25 cellular contexts compared by ENCODE assay signal in genomic region chr1:202516434-202516877, GRCh38.
"Had no signal": no experiment of that assay in that cellular context is flagged by ENCODE, and none has a peak within 500 bp of the region (broad histone marks: within the 10 kb centered on the region; RNA-seq: fewer than 3 reads in every experiment).

No MANE protein-coding gene starts in this region.

- H3K9me3 Mint-ChIP-seq: activated CD4-positive, alpha-beta T cell treated with anti-CD3 and anti-CD28 coated beads, Interleukin-2, amount 10 ng/mL, durations not matched to agents 7 days and 5 days; activated CD8-positive, alpha-beta T cell treated with anti-CD3 and anti-CD28 coated beads for 36 hours; activated naive CD4-positive, alpha-beta T cell treated with anti-CD3 and anti-CD28 coated beads, Interleukin-2, amount 50 U/mL, for 72 hours; activated T-helper 1 cell treated with anti-CD3 and anti-CD28 coated beads, Interleukin-12 subunit alpha, Interleukin-12 subunit beta, Interleukin-2, Interleukin-4 antibody, amounts not matched to agents 30 ng/mL and 10 ng/mL and 1 ng/mL, durations not matched to agents 14 hours and 24 hours and 36 hours; central memory CD8-positive, alpha-beta T cell; effector memory CD8-positive, alpha-beta T cell; naive thymus-derived CD8-positive, alpha-beta T cell; neural progenitor cell; T-helper 2 cell treated with Interferon-gamma antibody and Interleukin-4, amounts not matched to agents 5 μg/mL and 100 μg/mL, for 36 hours had no signal

- H3K27me3 ChIP-seq: adrenal gland, breast epithelium, esophagus squamous epithelium, neural progenitor cell, upper lobe of left lung had no signal

- H3K4me3 Mint-ChIP-seq: activated CD4-positive, alpha-beta T cell treated with anti-CD3 and anti-CD28 coated beads, Interleukin-2, amount 10 ng/mL, durations not matched to agents 7 days and 5 days; activated CD8-positive, alpha-beta memory T cell treated with anti-CD3 and anti-CD28 coated beads, Interleukin-2, amount 10 ng/mL, durations not matched to agents 7 days and 5 days; activated CD8-positive, alpha-beta T cell treated with anti-CD3 and anti-CD28 coated beads for 36 hours; activated T-helper 1 cell treated with anti-CD3 and anti-CD28 coated beads, Interleukin-12 subunit alpha, Interleukin-12 subunit beta, Interleukin-2, Interleukin-4 antibody, amounts not matched to agents 30 ng/mL and 10 ng/mL and 1 ng/mL, durations not matched to agents 14 hours and 24 hours and 36 hours; central memory CD8-positive, alpha-beta T cell; effector memory CD8-positive, alpha-beta T cell; neural progenitor cell; T-helper 2 cell treated with Interferon-gamma antibody and Interleukin-4, amounts not matched to agents 5 μg/mL and 100 μg/mL, for 36 hours had no signal

- H3K9me3 ChIP-seq: adrenal gland, breast epithelium, esophagus squamous epithelium, left ventricle myocardium inferior, upper lobe of left lung had no signal

- H3K36me3 Mint-ChIP-seq: activated CD8-positive, alpha-beta memory T cell treated with anti-CD3 and anti-CD28 coated beads, Interleukin-2, amount 10 ng/mL, durations not matched to agents 7 days and 5 days; neural progenitor cell had no signal

- H3K36me3 ChIP-seq: adrenal gland, breast epithelium, esophagus squamous epithelium, neural progenitor cell, upper lobe of left lung, WERI-Rb-1 had no signal

- H3K27me3 Mint-ChIP-seq: activated CD4-positive, alpha-beta T cell treated with anti-CD3 and anti-CD28 coated beads, Interleukin-2, amount 10 ng/mL, durations not matched to agents 7 days and 5 days; activated CD8-positive, alpha-beta memory T cell treated with anti-CD3 and anti-CD28 coated beads, Interleukin-2, amount 10 ng/mL, durations not matched to agents 7 days and 5 days; activated CD8-positive, alpha-beta T cell treated with anti-CD3 and anti-CD28 coated beads for 36 hours; central memory CD8-positive, alpha-beta T cell; effector memory CD8-positive, alpha-beta T cell; naive thymus-derived CD8-positive, alpha-beta T cell had no signal

- ATAC-seq: activated CD8-positive, alpha-beta memory T cell treated with anti-CD3 and anti-CD28 coated beads, Interleukin-2, amount 10 ng/mL, durations not matched to agents 7 days and 5 days; activated CD8-positive, alpha-beta T cell treated with anti-CD3 and anti-CD28 coated beads for 36 hours; activated naive CD4-positive, alpha-beta T cell treated with anti-CD3 and anti-CD28 coated beads, Interleukin-2, amount 50 U/mL, for 72 hours; effector memory CD8-positive, alpha-beta T cell; naive thymus-derived CD8-positive, alpha-beta T cell; stimulated activated naive CD8-positive, alpha-beta T cell treated with anti-CD3 and anti-CD28 coated beads, Interleukin-15, Interleukin-2, amounts not matched to agents 100 U/mL and 50 U/mL, for 24 hours had no signal

- DNase-seq: activated CD4-positive, alpha-beta T cell treated with anti-CD3 and anti-CD28 coated beads, Interleukin-2, amount 10 ng/mL, durations not matched to agents 7 days and 5 days; activated CD4-positive, CD25-positive, alpha-beta regulatory T cell treated with anti-CD3 and anti-CD28 coated beads, Interleukin-2, amount 50 U/mL, for 72 hours; activated CD8-positive, alpha-beta memory T cell treated with anti-CD3 and anti-CD28 coated beads, Interleukin-2, amount 10 ng/mL, durations not matched to agents 7 days and 5 days; activated CD8-positive, alpha-beta T cell treated with anti-CD3 and anti-CD28 coated beads for 36 hours; activated T-cell treated with anti-CD3 and anti-CD28 coated beads for 4 hours; adrenal gland; effector memory CD8-positive, alpha-beta T cell; esophagus squamous epithelium; hippocampal formation; kidney glomerular epithelial cell; left ventricle myocardium inferior; naive thymus-derived CD8-positive, alpha-beta T cell; retina; stimulated activated CD4-positive, alpha-beta T cell treated with anti-CD3 and anti-CD28 coated beads, Interleukin-4, amount 100 ng/mL, for 4 hours; stimulated activated naive CD8-positive, alpha-beta T cell treated with anti-CD3 and anti-CD28 coated beads, Interleukin-15, Interleukin-2, amounts not matched to agents 100 U/mL and 50 U/mL, for 24 hours; upper lobe of left lung; WERI-Rb-1 had no signal

- H3K4me1 Mint-ChIP-seq: central memory CD8-positive, alpha-beta T cell; neural progenitor cell had no signal

- H3K27ac Mint-ChIP-seq: activated CD4-positive, alpha-beta T cell treated with anti-CD3 and anti-CD28 coated beads, Interleukin-2, amount 10 ng/mL, durations not matched to agents 7 days and 5 days; activated CD8-positive, alpha-beta memory T cell treated with anti-CD3 and anti-CD28 coated beads, Interleukin-2, amount 10 ng/mL, durations not matched to agents 7 days and 5 days; activated CD8-positive, alpha-beta T cell treated with anti-CD3 and anti-CD28 coated beads for 36 hours; activated naive CD4-positive, alpha-beta T cell treated with anti-CD3 and anti-CD28 coated beads, Interleukin-2, amount 50 U/mL, for 72 hours; activated T-helper 1 cell treated with anti-CD3 and anti-CD28 coated beads, Interleukin-12 subunit alpha, Interleukin-12 subunit beta, Interleukin-2, Interleukin-4 antibody, amounts not matched to agents 30 ng/mL and 10 ng/mL and 1 ng/mL, durations not matched to agents 14 hours and 24 hours and 36 hours; effector memory CD8-positive, alpha-beta T cell; neural progenitor cell; T-helper 2 cell treated with Interferon-gamma antibody and Interleukin-4, amounts not matched to agents 5 μg/mL and 100 μg/mL, for 36 hours had no signal

- H3K4me1 ChIP-seq: breast epithelium, neural progenitor cell had no signal

- H3K27ac ChIP-seq: adrenal gland, breast epithelium, esophagus squamous epithelium, left ventricle myocardium inferior, neural progenitor cell, upper lobe of left lung, WERI-Rb-1 had no signal

- H3K4me3 ChIP-seq: adrenal gland, breast epithelium, esophagus squamous epithelium, left ventricle myocardium inferior, neural progenitor cell, upper lobe of left lung had no signal

- FAIRE-seq: colon, frontal cortex had no signal
